ENCODE assay signal across 6 cellular contexts in the genomic region with DNA sequence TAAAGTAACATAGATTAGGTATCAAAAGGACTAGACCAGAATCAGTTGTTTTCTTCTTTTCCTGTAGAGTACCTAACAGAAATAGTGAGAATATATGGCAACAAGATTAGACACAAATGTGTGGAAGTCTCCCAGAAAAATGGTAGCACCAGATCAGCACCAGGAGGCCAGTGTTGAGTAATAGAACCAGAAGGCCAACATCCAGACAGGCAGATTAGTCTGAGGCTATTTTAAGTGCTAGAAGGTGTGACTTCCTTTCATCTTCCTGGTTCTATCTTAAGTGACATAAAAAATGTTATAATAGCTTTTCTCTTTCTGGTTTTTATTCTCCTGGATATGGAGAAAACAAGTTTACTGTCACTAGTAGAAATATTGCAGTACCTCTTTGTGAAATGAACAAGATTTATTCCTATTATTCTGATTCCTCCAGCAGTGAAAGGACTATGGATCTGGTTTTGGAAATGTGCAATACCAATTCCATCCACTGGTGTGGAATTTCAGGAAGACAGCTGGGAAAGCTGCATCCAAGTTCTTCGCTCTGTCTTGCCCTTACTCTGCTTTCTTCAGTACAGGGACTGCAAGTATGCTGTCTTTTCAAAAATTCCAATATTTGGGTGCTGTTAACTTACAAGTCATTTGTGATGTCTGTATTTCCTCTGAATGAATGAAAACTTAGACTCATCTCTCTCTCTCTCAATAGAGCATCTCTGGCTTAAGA. TPM values are rescaled to one million over a fixed set of nuclear protein-coding genes. Genes with fewer than 3 reads are reported as not detected.
A peak's percentile ranks its signal among the peaks of the same experiment; 100 is the strongest.
DNase-seq lines count a peak whose midpoint lies in the region; ATAC-seq and TF ChIP-seq lines count a peak whose summit lies in the region.

No MANE protein-coding gene starts in this region.

- no peak overlapping the region for H3K56ac ChIP-seq in H9 (ENCODE audit: insufficient read length, low read depth, low read length)

- no peaks in the 10 kb centered on the region for H3K9me3 ChIP-seq in H9 (ENCODE audit: control insufficient read depth, low read depth, low read length)

- no peak overlapping the region for H3K23ac ChIP-seq in H9 (ENCODE audit: insufficient read length, low read depth, low read length)

- no peaks in the 10 kb centered on the region for H3K23me2 ChIP-seq in H9 (ENCODE audit: insufficient read length, low read depth, low read length, poor library complexity, severe bottlenecking)

- H3K4me1 Mint-ChIP-seq in H9 (no peaks in the 10 kb centered on the region), nephron progenitor cell (no peaks in the 10 kb centered on the region)

- H3K9me3 Mint-ChIP-seq in H9 (no peaks in the 10 kb centered on the region), nephron progenitor cell (no peaks in the 10 kb centered on the region)

- H3K36me3 Mint-ChIP-seq in H9 (ENCODE audit: insufficient read depth in 1 of 3, low read depth in 3 of 3) (peaks cover 0 to 12% (median 2%) of the 10 kb centered on the region in 3 experiments; a peak in 3 of 7 replicates), nephron progenitor cell (ENCODE audit: low read depth) (peaks cover 9% of the 10 kb centered on the region)

- no peak overlapping the region for H2BK15ac ChIP-seq in H9 (ENCODE audit: low read depth, low read length)

- whole genome bisulfite sequencing in H9 (ENCODE audit: extremely low coverage, insufficient read length, low lambda C conversion rate), result no CpG with 5 or more reads among the region's 1 CpG

- H3K4me2 ChIP-seq in H9 (ENCODE audit: insufficient read depth, insufficient read length, low read length), result no peak overlapping the region

- no peak overlapping the region for H3K14ac ChIP-seq in H9 (ENCODE audit: insufficient read depth, low read length)

- H3K4me3 Mint-ChIP-seq in H9 (no peak overlapping the region), nephron progenitor cell (no peak overlapping the region)

- no peak overlapping the region for H2AK5ac ChIP-seq in H9 (ENCODE audit: insufficient read length, low read length)

- H2BK5ac ChIP-seq in H9 (ENCODE audit: insufficient read length, low read length), result no peak overlapping the region

- no peak overlapping the region for H2BK20ac ChIP-seq in H9 (ENCODE audit: low read depth, low read length, poor library complexity, severe bottlenecking)

- no peak overlapping the region for H4K5ac ChIP-seq in H9 (ENCODE audit: insufficient read length, low read depth, low read length)

- no peak overlapping the region for H3K27ac ChIP-seq in H9 (ENCODE audit: insufficient read length, low read depth, low read length)

- no peak for DNase-seq in H9
- DNase-seq in astrocyte of the cerebellum (ENCODE audit: low read depth), result no peak
- DNase-seq in nephron progenitor cell, result no peak
- DNase-seq in hypothalamus (lab: John Stamatoyannopoulos, UW), result no peak
- no peak for DNase-seq in stimulated activated CD4-positive, alpha-beta T cell treated with anti-CD3 and anti-CD28 coated beads, Interleukin-4, amount 100 ng/mL, for 1 hour

- H3K27ac Mint-ChIP-seq in H9 (no peak overlapping the region; a peak in 1 of 7 replicates), nephron progenitor cell (no peak overlapping the region)

- no peaks in the 10 kb centered on the region for H3K79me1 ChIP-seq in H9 (ENCODE audit: insufficient read depth, low read depth, low read length, poor library complexity, severe bottlenecking)

- H3K27me3 Mint-ChIP-seq in H9 (ENCODE audit: low read depth), result no peaks in the 10 kb centered on the region
- no peaks in the 10 kb centered on the region for H3K27me3 Mint-ChIP-seq in nephron progenitor cell (ENCODE audit: low read depth, poor library complexity)

- H3K79me2 ChIP-seq in H9 (ENCODE audit: insufficient read depth, low read length), result no peaks in the 10 kb centered on the region

- no peak overlapping the region for H3K4ac ChIP-seq in H9 (ENCODE audit: low read depth, low read length)

- no peak overlapping the region for H4K8ac ChIP-seq in H9 (replicated peaks; ENCODE audit: insufficient read length, low read depth, low read length)

- H3T11ph ChIP-seq in H9 (ENCODE audit: low read length), result no peak overlapping the region

- no peak overlapping the region for H4K91ac ChIP-seq in H9 (ENCODE audit: insufficient read length, low read depth, low read length)

- H3K9ac ChIP-seq in H9 (ENCODE audit: extremely low read depth, insufficient read length, low read length), result no peak overlapping the region

- H2BK120ac ChIP-seq in H9 (ENCODE audit: low read depth, low read length, poor library complexity, severe bottlenecking), result no peak overlapping the region

- TF ChIP-seq CTCF in H9 (conservative IDR thresholded peaks at IDR 0.05) (peak; percentile 61), astrocyte of the cerebellum (IDR thresholded peaks at IDR 0.05; ENCODE audit: low read depth, low read length, missing control alignments) (peak; percentile 53), nephron progenitor cell (IDR thresholded peaks at IDR 0.05) (peak; percentile 50)

- no peak overlapping the region for H3K4me3 ChIP-seq in astrocyte of the cerebellum (ENCODE audit: low read depth, low read length)

- H2AFZ ChIP-seq in H9 (ENCODE audit: low read length), result no peak overlapping the region

- no peaks in the 10 kb centered on the region for H3K4me1 ChIP-seq in H9 (ENCODE audit: insufficient read depth, low read length)

- H4K20me1 ChIP-seq in H9 (ENCODE audit: control insufficient read depth, insufficient read depth, insufficient read length), result no peaks in the 10 kb centered on the region

- no peak overlapping the region for H3K18ac ChIP-seq in H9 (ENCODE audit: insufficient read length, low read depth, low read length)

- no peak overlapping the region for H2BK12ac ChIP-seq in H9 (ENCODE audit: insufficient read length, low read depth, low read length)

- no peak for ATAC-seq in GM19324 (IDR thresholded peaks at IDR 0.05; ENCODE audit: low FRiP score, unreplicated experiment)

- no peaks in the 10 kb centered on the region for H3K27me3 ChIP-seq in H9 (ENCODE audit: insufficient read depth, low read length)

- in situ Hi-C loops in astrocyte of the cerebellum (cut with HindIII; ENCODE audit: low sequenced_read_pairs), result no loop called here

RNA-seq across cellular contexts. Expression of a gene that starts 39.1 kb away (rescaled TPM):
- 2.9 and 3.8 TPM in 2 replicates for total RNA-seq in H9 (2021)

RNA-seq across cellular contexts. Expression of a gene that starts 39.1 kb away (rescaled TPM):
- 15.5 and 16.7 TPM in 2 replicates for total RNA-seq in H9 (2021)

RNA-seq across cellular contexts. Expression of a gene that starts 39.8 kb away (rescaled TPM):
- total RNA-seq in H9 (2021), result 12.9 and 15.3 TPM in 2 replicates

RNA-seq across cellular contexts. Expression of a gene that starts 57.9 kb away (rescaled TPM):
- total RNA-seq in H9 (2021), result 18.7 and 19.6 TPM in 2 replicates

RNA-seq across cellular contexts. Expression of a gene that starts 58.0 kb away (rescaled TPM):
- total RNA-seq in H9 (2021), result 126 and 137 TPM in 2 replicates
